Comparison of ENCODE assay signal across 1 cellular context in genomic region chr11:59559886-59560285, GRCh38.
TF ChIP-seq lines count a peak whose summit lies in the region.

No MANE protein-coding gene starts in this region.

TF ChIP-seq in GM23338, 12 proteins besides CTCF, POLR2A, EP300 and RAD21 (continued from another document):
- TF ChIP-seq ZNF462 (CRISPR knock-in tag; IDR thresholded peaks at IDR 0.05) (no peak), NANOG (IDR thresholded peaks at IDR 0.05; ENCODE audit: borderline replicate concordance) (no peak), STAT1 (IDR thresholded peaks at IDR 0.05; ENCODE audit: unreplicated experiment) (no peak), ZNF331 (CRISPR knock-in tag; IDR thresholded peaks at IDR 0.05; ENCODE audit: low read depth) (no peak)
